In the genomic region with DNA sequence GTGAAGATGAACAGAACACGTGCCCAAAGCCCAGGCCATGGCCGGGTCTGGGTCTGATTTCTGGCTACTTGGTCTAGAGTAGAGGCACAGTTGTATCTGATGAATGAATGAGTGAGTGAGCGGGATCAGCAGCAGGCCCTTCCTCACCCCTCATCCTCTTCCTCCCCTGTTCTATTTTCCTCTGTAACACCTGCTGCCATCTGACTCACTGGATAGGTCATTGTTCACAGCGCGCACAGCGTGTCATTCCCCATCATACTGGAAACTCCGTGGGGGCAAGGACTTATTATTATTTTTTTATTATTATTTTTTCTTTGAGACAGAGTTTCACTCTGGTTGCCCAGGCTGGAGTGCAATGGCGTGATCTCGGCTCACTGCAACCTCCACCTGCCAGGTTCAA, we compare ENCODE assay signal across 15 cellular contexts. TPM values are rescaled to one million over a fixed set of nuclear protein-coding genes. Genes with fewer than 3 reads are reported as not detected.
A peak's percentile ranks its signal among the peaks of the same experiment; 100 is the strongest.
DNase-seq lines count a peak whose midpoint lies in the region; ATAC-seq and TF ChIP-seq lines count a peak whose summit lies in the region.
"Had no signal": no experiment of that assay in that cellular context is flagged by ENCODE, and none has a peak within 500 bp of the region (broad histone marks: within the 10 kb centered on the region; RNA-seq: fewer than 3 reads in every experiment).

No MANE protein-coding gene starts in this region.

- TF ChIP-seq CTCF in mammary epithelial cell (conservative IDR thresholded peaks at IDR 0.05 in 1 of 2, IDR thresholded peaks at IDR 0.05 in 1 of 2; ENCODE audit: extremely low read depth in 1 of 2, insufficient read depth in 1 of 2, low read depth in 1 of 2, low read length in 2 of 2), result no peak
- no peak for TF ChIP-seq CTCF in neural progenitor cell (IDR thresholded peaks at IDR 0.05)
- TF ChIP-seq CTCF in colonic mucosa (IDR thresholded peaks at IDR 0.05), result no peak

- no peaks in the 10 kb centered on the region for H3K27me3 ChIP-seq in mammary epithelial cell (ENCODE audit: insufficient read depth, low read length)
- no peaks in the 10 kb centered on the region for H3K27me3 ChIP-seq in neural progenitor cell
- no peaks in the 10 kb centered on the region for H3K27me3 ChIP-seq in colonic mucosa

- H3F3A ChIP-seq in neural progenitor cell (ENCODE audit: low read depth), result no peaks in the 10 kb centered on the region

- H3K4me1 Mint-ChIP-seq in stimulated activated naive CD8-positive, alpha-beta T cell treated with anti-CD3 and anti-CD28 coated beads, Interleukin-15, Interleukin-2, amounts not matched to agents 100 ng/mL and 50 ng/mL, for 24 hours (ENCODE audit: low read depth), result peaks cover 19% of the 10 kb centered on the region
- H3K4me1 Mint-ChIP-seq in neural progenitor cell, result no peaks in the 10 kb centered on the region
- H3K4me1 Mint-ChIP-seq in T-helper 2 cell treated with Interferon-gamma antibody and Interleukin-4, amounts not matched to agents 5 μg/mL and 100 μg/mL, for 36 hours (ENCODE audit: low read depth), result peaks cover 18% of the 10 kb centered on the region

- H3K4me3 Mint-ChIP-seq in stimulated activated naive CD8-positive, alpha-beta T cell treated with anti-CD3 and anti-CD28 coated beads, Interleukin-15, Interleukin-2, amounts not matched to agents 100 ng/mL and 50 ng/mL, for 24 hours, result no peak overlapping the region
- no peak overlapping the region for H3K4me3 Mint-ChIP-seq in neural progenitor cell
- no peak overlapping the region for H3K4me3 Mint-ChIP-seq in T-helper 2 cell treated with Interferon-gamma antibody and Interleukin-4, amounts not matched to agents 5 μg/mL and 100 μg/mL, for 36 hours

- CTCF ChIA-PET in mammary epithelial cell (lab: Charles Lee; ENCODE audit: low non-redundant PET), result no interaction called here

- no TSS peak for BruUV-seq in mammary epithelial cell (replicated peaks; lab: Mats Ljungman, UMichigan)

- H3K9me3 Mint-ChIP-seq in stimulated activated naive CD8-positive, alpha-beta T cell treated with anti-CD3 and anti-CD28 coated beads, Interleukin-15, Interleukin-2, amounts not matched to agents 100 ng/mL and 50 ng/mL, for 24 hours, result peaks cover 4% of the 10 kb centered on the region
- peaks cover 2% of the 10 kb centered on the region for H3K9me3 Mint-ChIP-seq in neural progenitor cell
- peaks cover 9% of the 10 kb centered on the region for H3K9me3 Mint-ChIP-seq in T-helper 2 cell treated with Interferon-gamma antibody and Interleukin-4, amounts not matched to agents 5 μg/mL and 100 μg/mL, for 36 hours

- no peak for ATAC-seq in stimulated activated naive CD8-positive, alpha-beta T cell treated with anti-CD3 and anti-CD28 coated beads, Interleukin-15, Interleukin-2, amounts not matched to agents 100 U/mL and 50 U/mL, for 24 hours
- ATAC-seq in HG03039 (IDR thresholded peaks at IDR 0.05; ENCODE audit: unreplicated experiment) (no peak), HG03378 (IDR thresholded peaks at IDR 0.05; ENCODE audit: unreplicated experiment) (no peak)

- H3K9ac ChIP-seq in mammary epithelial cell (ENCODE audit: insufficient read depth, low read length) (no peak overlapping the region), neural progenitor cell (no peak overlapping the region), colonic mucosa (ENCODE audit: low read depth in 2 of 2, low read length in 2 of 2) (no peak overlapping the region)

- in situ Hi-C loops in mammary epithelial cell (cut with MboI; ENCODE audit: low sequenced_read_pairs in 2 of 2), result loop anchor here in 1 of 2 donors (10.0 kb wide), 1 partner anchor 160 kb away; no protein-coding TSS in a partner anchor

- dilution Hi-C loops in mammary epithelial cell (cut with HindIII; ENCODE audit: low sequenced_read_pairs), result no loop called here

- H3K4me2 ChIP-seq in mammary epithelial cell (ENCODE audit: insufficient read depth, low read depth, low read length), result no peak overlapping the region
- H3K4me2 ChIP-seq in neural progenitor cell, result no peak overlapping the region

- intact Hi-C loops in mammary epithelial cell (cut with micrococcal nuclease), result loop anchor here (5.0 kb wide), 1 partner anchor 323 kb away; no protein-coding TSS in a partner anchor
- intact Hi-C loops in colonic mucosa (cut with DNase I), result no loop called here

- no peaks in the 10 kb centered on the region for H3K36me3 ChIP-seq in mammary epithelial cell (ENCODE audit: insufficient read depth, low read length)
- no peaks in the 10 kb centered on the region for H3K36me3 ChIP-seq in neural progenitor cell
- H3K36me3 ChIP-seq in colonic mucosa, result no peaks in the 10 kb centered on the region

- 89% methylated on average over 9 of the region's 9 CpGs for WGBS in mammary epithelial cell (ENCODE audit: low coverage, missing lambda C conversion rate)

- H3K79me2 ChIP-seq in mammary epithelial cell (ENCODE audit: insufficient read depth, low read length) (no peaks in the 10 kb centered on the region), neural progenitor cell (ENCODE audit: low read depth) (no peaks in the 10 kb centered on the region)

- no peak overlapping the region for H3K4me3 ChIP-seq in mammary epithelial cell (replicated peaks in 1 of 3; ENCODE audit: insufficient read depth in 1 of 3, low read depth in 2 of 3, low read length in 3 of 3)
- no peak overlapping the region for H3K4me3 ChIP-seq in neural progenitor cell
- H3K4me3 ChIP-seq in colonic mucosa, result no peak overlapping the region

- peak overlapping the region; percentile 75 for H3K27ac Mint-ChIP-seq in stimulated activated naive CD8-positive, alpha-beta T cell treated with anti-CD3 and anti-CD28 coated beads, Interleukin-15, Interleukin-2, amounts not matched to agents 100 ng/mL and 50 ng/mL, for 24 hours
- H3K27ac Mint-ChIP-seq in neural progenitor cell, result peak overlapping the region; percentile 3
- no peak overlapping the region for H3K27ac Mint-ChIP-seq in T-helper 2 cell treated with Interferon-gamma antibody and Interleukin-4, amounts not matched to agents 5 μg/mL and 100 μg/mL, for 36 hours

- no peak for DNase-seq in stimulated activated naive CD8-positive, alpha-beta T cell treated with anti-CD3 and anti-CD28 coated beads, Interleukin-15, Interleukin-2, amounts not matched to agents 100 U/mL and 50 U/mL, for 24 hours
- DNase-seq in mammary epithelial cell (no peak), neural progenitor cell (ENCODE audit: low spot score) (no peak), colonic mucosa (no peak)
- no peak for DNase-seq in T-helper 2 cell treated with Interferon-gamma antibody and Interleukin-4, amounts not matched to agents 5 μg/mL and 100 μg/mL, for 36 hours (ENCODE audit: low spot score)
- DNase-seq: aorta; erythroblast; NCI-H2107; NCI-H774; small intestine; stimulated activated naive CD4-positive, alpha-beta T cell had no signal

- H3K9me3 ChIP-seq in mammary epithelial cell (replicated peaks; ENCODE audit: insufficient read depth, low read length) (no peaks in the 10 kb centered on the region), neural progenitor cell (ENCODE audit: low read depth) (no peaks in the 10 kb centered on the region), colonic mucosa (no peaks in the 10 kb centered on the region)

- no peaks in the 10 kb centered on the region for H3K36me3 Mint-ChIP-seq in stimulated activated naive CD8-positive, alpha-beta T cell treated with anti-CD3 and anti-CD28 coated beads, Interleukin-15, Interleukin-2, amounts not matched to agents 100 ng/mL and 50 ng/mL, for 24 hours (ENCODE audit: low read depth)
- H3K36me3 Mint-ChIP-seq in neural progenitor cell, result no peaks in the 10 kb centered on the region
- peaks cover 73% of the 10 kb centered on the region for H3K36me3 Mint-ChIP-seq in T-helper 2 cell treated with Interferon-gamma antibody and Interleukin-4, amounts not matched to agents 5 μg/mL and 100 μg/mL, for 36 hours (ENCODE audit: low read depth)

- H3K27ac ChIP-seq in mammary epithelial cell (ENCODE audit: insufficient read depth, low read depth, low read length) (peak overlapping the region; percentile 64), neural progenitor cell (no peak overlapping the region), colonic mucosa (no peak overlapping the region)

- H4K20me1 ChIP-seq in mammary epithelial cell (ENCODE audit: insufficient read depth, low read length), result no peaks in the 10 kb centered on the region
- H4K20me1 ChIP-seq in neural progenitor cell (ENCODE audit: low read depth), result no peaks in the 10 kb centered on the region

- H3K4me1 ChIP-seq in mammary epithelial cell (ENCODE audit: insufficient read depth, low read length) (peaks cover 40% of the 10 kb centered on the region), neural progenitor cell (no peaks in the 10 kb centered on the region), colonic mucosa (no peaks in the 10 kb centered on the region)

- no peaks in the 10 kb centered on the region for H3K27me3 Mint-ChIP-seq in stimulated activated naive CD8-positive, alpha-beta T cell treated with anti-CD3 and anti-CD28 coated beads, Interleukin-15, Interleukin-2, amounts not matched to agents 100 ng/mL and 50 ng/mL, for 24 hours
- peaks cover 15% of the 10 kb centered on the region for H3K27me3 Mint-ChIP-seq in neural progenitor cell (ENCODE audit: insufficient read depth, low read depth)
- no peaks in the 10 kb centered on the region for H3K27me3 Mint-ChIP-seq in T-helper 2 cell treated with Interferon-gamma antibody and Interleukin-4, amounts not matched to agents 5 μg/mL and 100 μg/mL, for 36 hours (ENCODE audit: low read depth)

- H2AFZ ChIP-seq in mammary epithelial cell (ENCODE audit: low read depth, low read length) (no peak overlapping the region), neural progenitor cell (replicated peaks) (no peak overlapping the region)

RNA-seq across cellular contexts. Expression of a gene that starts 13.9 kb away (rescaled TPM):
- not detected for total RNA-seq in mammary epithelial cell
- polyA plus RNA-seq in mammary epithelial cell, result 0.36 TPM
- not detected for polyA minus RNA-seq in mammary epithelial cell
- not detected in 2 replicates for total RNA-seq in neural progenitor cell (ENCODE audit: low replicate concordance)
- total RNA-seq in colonic mucosa, result 1 to 10 TPM; 4.4 to 8.5 TPM

RNA-seq across cellular contexts. Expression of a gene that starts 38.7 kb away (rescaled TPM):
- not detected for total RNA-seq in mammary epithelial cell
- not detected for polyA plus RNA-seq in mammary epithelial cell
- not detected for polyA minus RNA-seq in mammary epithelial cell
- total RNA-seq in neural progenitor cell (ENCODE audit: low replicate concordance), result 0.03 TPM in 1 of 2 replicates, not detected in the other
- total RNA-seq in colonic mucosa, result 1 to 10 TPM; 2.1 to 5.2 TPM

RNA-seq across cellular contexts. Expression of a gene that starts 57.9 kb away (rescaled TPM):
- not detected for total RNA-seq in mammary epithelial cell
- not detected for polyA plus RNA-seq in mammary epithelial cell
- not detected for polyA minus RNA-seq in mammary epithelial cell
- not detected in 2 replicates for total RNA-seq in neural progenitor cell (ENCODE audit: low replicate concordance)
- total RNA-seq in colonic mucosa, result not detected
- total RNA-seq: aorta, osteoblast had no signal
- polyA plus RNA-seq: aorta, small intestine had no signal
